1 cellular context compared by ENCODE assay signal in genomic region chr11:69339041-69339733, GRCh38.
TF ChIP-seq lines count a peak whose summit lies in the region.

No MANE protein-coding gene starts in this region.

TF ChIP-seq in IMR-90, 13 proteins besides CTCF, POLR2A, EP300 and RAD21 (continued from another document):
- TF ChIP-seq BHLHE40 (IDR thresholded peaks at IDR 0.05; ENCODE audit: low read depth, low read length) = no peak
- TF ChIP-seq CEBPB (IDR thresholded peaks at IDR 0.05; ENCODE audit: low read depth, low read length) = no peak
- TF ChIP-seq RFX5 (IDR thresholded peaks at IDR 0.05; ENCODE audit: low read depth, low read length) = no peak
- TF ChIP-seq MXI1 (IDR thresholded peaks at IDR 0.05; ENCODE audit: borderline replicate concordance, low read depth, low read length) = no peak
- TF ChIP-seq MAFK (IDR thresholded peaks at IDR 0.05; ENCODE audit: low read depth, low read length) = no peak
- no peak for TF ChIP-seq NFE2L2 (IDR thresholded peaks at IDR 0.05; ENCODE audit: low read depth, low read length)
- TF ChIP-seq FOS (IDR thresholded peaks at IDR 0.05; ENCODE audit: low read depth, low read length) = no peak
- no peak for TF ChIP-seq USF2 (IDR thresholded peaks at IDR 0.05; ENCODE audit: low read depth, low read length)
- no peak for TF ChIP-seq MAZ (IDR thresholded peaks at IDR 0.05; ENCODE audit: borderline replicate concordance, low read depth, low read length)
- no peak for TF ChIP-seq RCOR1 (IDR thresholded peaks at IDR 0.05; ENCODE audit: insufficient replicate concordance, low read length)
- no peak for TF ChIP-seq CHD1 (IDR thresholded peaks at IDR 0.05; ENCODE audit: low read depth, low read length)
- no peak for TF ChIP-seq SMC3 (IDR thresholded peaks at IDR 0.05; ENCODE audit: low read depth, low read length)
